Comparison of ENCODE assay signal across 27 cellular contexts in genomic region chr2:84078466-84078865, GRCh38.
"Had no signal": no experiment of that assay in that cellular context is flagged by ENCODE, and none has a peak within 500 bp of the region (broad histone marks: within the 10 kb centered on the region; RNA-seq: fewer than 3 reads in every experiment).

No MANE protein-coding gene starts in this region.

- H3K4me1 ChIP-seq: neural progenitor cell, parathyroid adenoma, psoas muscle, right lobe of liver, sigmoid colon, stomach, tibial artery, transverse colon, upper lobe of right lung, uterus had no signal

- H3K27ac ChIP-seq: neural progenitor cell, ovary, parathyroid adenoma, psoas muscle, right lobe of liver, sigmoid colon, stomach, tibial artery, transverse colon, upper lobe of right lung, uterus had no signal

- H3K9me3 ChIP-seq: ovary, psoas muscle, right lobe of liver, sigmoid colon, stomach, tibial artery, transverse colon, upper lobe of right lung, uterus had no signal

- H3K27me3 Mint-ChIP-seq: progenitor cell of endocrine pancreas; stimulated activated naive B cell treated with anti-CD40 and anti-IgM and Interleukin-4, amounts not matched to agents 10 μg/mL and 1 μg/mL and 100 μg/mL, for 72 hours; stimulated activated naive CD8-positive, alpha-beta T cell treated with anti-CD3 and anti-CD28 coated beads, Interleukin-15, Interleukin-2, amounts not matched to agents 100 ng/mL and 50 ng/mL, for 24 hours had no signal

- DNase-seq: natural killer cell; occipital lobe; ovary; posterior cingulate gyrus; psoas muscle; right cardiac atrium; right lobe of liver; sigmoid colon; small intestine; stimulated activated CD4-positive, alpha-beta T cell treated with anti-CD3 and anti-CD28 coated beads, Interleukin-15, amount 100 ng/mL, for 24 hours; stimulated activated CD4-positive, alpha-beta T cell treated with anti-CD3 and anti-CD28 coated beads, Interleukin-2, amount 100 ng/mL, for 24 hours; stimulated activated CD4-positive, alpha-beta T cell treated with anti-CD3 and anti-CD28 coated beads, Interleukin-2, amount 100 ng/mL, for 48 hours; stimulated activated CD4-positive, alpha-beta T cell treated with anti-CD3 and anti-CD28 coated beads, Interleukin-4, amount 100 ng/mL, for 24 hours; stimulated activated naive B cell treated with anti-CD40 and anti-IgM and Interleukin-4, amounts not matched to agents 10 μg/mL and 1 μg/mL and 100 μg/mL, for 72 hours; stimulated activated naive CD4-positive, alpha-beta T cell treated with Interleukin-2 at 50 U/mL for 16 hours; stomach; tibial artery; transverse colon; upper lobe of right lung; uterus had no signal

- H3K4me3 Mint-ChIP-seq: natural killer cell; nephron; neural progenitor cell; stimulated activated effector memory CD8-positive, alpha-beta T cell treated with anti-CD3 and anti-CD28 coated beads, Interleukin-12 subunit alpha, Interleukin-12 subunit beta, amount 100 ng/mL, for 72 hours; stimulated activated naive B cell treated with anti-CD40 and anti-IgM and Interleukin-4, amounts not matched to agents 10 μg/mL and 1 μg/mL and 100 μg/mL, for 72 hours; stimulated activated naive CD8-positive, alpha-beta T cell treated with anti-CD3 and anti-CD28 coated beads, Interleukin-15, Interleukin-2, amounts not matched to agents 100 ng/mL and 50 ng/mL, for 24 hours; type B pancreatic cell had no signal

- H3K9ac ChIP-seq: neural progenitor cell, parathyroid adenoma had no signal

- H3K36me3 ChIP-seq: neural progenitor cell, ovary, right lobe of liver, sigmoid colon, stomach, tibial artery, transverse colon, upper lobe of right lung, uterus had no signal

- H3K9me3 Mint-ChIP-seq: natural killer cell; nephron; neural progenitor cell; stimulated activated effector memory CD8-positive, alpha-beta T cell treated with anti-CD3 and anti-CD28 coated beads, Interleukin-12 subunit alpha, Interleukin-12 subunit beta, amount 100 ng/mL, for 72 hours; stimulated activated naive B cell treated with anti-CD40 and anti-IgM and Interleukin-4, amounts not matched to agents 10 μg/mL and 1 μg/mL and 100 μg/mL, for 72 hours; stimulated activated naive CD8-positive, alpha-beta T cell treated with anti-CD3 and anti-CD28 coated beads, Interleukin-15, Interleukin-2, amounts not matched to agents 100 ng/mL and 50 ng/mL, for 24 hours; type B pancreatic cell had no signal

- H3K27me3 ChIP-seq: neural progenitor cell, ovary, right lobe of liver, sigmoid colon, stomach, tibial artery, transverse colon, upper lobe of right lung, uterus had no signal

- H3K4me3 ChIP-seq: neural progenitor cell, ovary, psoas muscle, right lobe of liver, sigmoid colon, stomach, tibial artery, transverse colon, upper lobe of right lung, uterus had no signal

- H3K4me1 Mint-ChIP-seq: natural killer cell; nephron; neural progenitor cell; stimulated activated effector memory CD8-positive, alpha-beta T cell treated with anti-CD3 and anti-CD28 coated beads, Interleukin-12 subunit alpha, Interleukin-12 subunit beta, amount 100 ng/mL, for 72 hours; stimulated activated naive B cell treated with anti-CD40 and anti-IgM and Interleukin-4, amounts not matched to agents 10 μg/mL and 1 μg/mL and 100 μg/mL, for 72 hours had no signal

- H3K4me2 ChIP-seq: neural progenitor cell had no signal

- H3K27ac Mint-ChIP-seq: natural killer cell; nephron; neural progenitor cell; progenitor cell of endocrine pancreas; stimulated activated effector memory CD8-positive, alpha-beta T cell treated with anti-CD3 and anti-CD28 coated beads, Interleukin-12 subunit alpha, Interleukin-12 subunit beta, amount 100 ng/mL, for 72 hours; stimulated activated naive B cell treated with anti-CD40 and anti-IgM and Interleukin-4, amounts not matched to agents 10 μg/mL and 1 μg/mL and 100 μg/mL, for 72 hours; stimulated activated naive CD8-positive, alpha-beta T cell treated with anti-CD3 and anti-CD28 coated beads, Interleukin-15, Interleukin-2, amounts not matched to agents 100 ng/mL and 50 ng/mL, for 24 hours; type B pancreatic cell had no signal

- H2AFZ ChIP-seq: neural progenitor cell, parathyroid adenoma had no signal

- H3K36me3 Mint-ChIP-seq: natural killer cell; neural progenitor cell; stimulated activated effector memory CD8-positive, alpha-beta T cell treated with anti-CD3 and anti-CD28 coated beads, Interleukin-12 subunit alpha, Interleukin-12 subunit beta, amount 100 ng/mL, for 72 hours; stimulated activated naive B cell treated with anti-CD40 and anti-IgM and Interleukin-4, amounts not matched to agents 10 μg/mL and 1 μg/mL and 100 μg/mL, for 72 hours; type B pancreatic cell had no signal

- ATAC-seq: natural killer cell; psoas muscle; right cardiac atrium; right lobe of liver; stimulated activated effector memory CD8-positive, alpha-beta T cell treated with anti-CD3 and anti-CD28 coated beads, Interleukin-12 subunit alpha, Interleukin-12 subunit beta, amount 100 ng/mL, for 72 hours; stimulated activated naive B cell treated with anti-CD40 and anti-IgM and Interleukin-4, amounts not matched to agents 10 μg/mL and 1 μg/mL and 100 μg/mL, for 72 hours; upper lobe of right lung had no signal

- H3K79me2 ChIP-seq: parathyroid adenoma had no signal
